25 cellular contexts compared by ENCODE assay signal in the genomic region with DNA sequence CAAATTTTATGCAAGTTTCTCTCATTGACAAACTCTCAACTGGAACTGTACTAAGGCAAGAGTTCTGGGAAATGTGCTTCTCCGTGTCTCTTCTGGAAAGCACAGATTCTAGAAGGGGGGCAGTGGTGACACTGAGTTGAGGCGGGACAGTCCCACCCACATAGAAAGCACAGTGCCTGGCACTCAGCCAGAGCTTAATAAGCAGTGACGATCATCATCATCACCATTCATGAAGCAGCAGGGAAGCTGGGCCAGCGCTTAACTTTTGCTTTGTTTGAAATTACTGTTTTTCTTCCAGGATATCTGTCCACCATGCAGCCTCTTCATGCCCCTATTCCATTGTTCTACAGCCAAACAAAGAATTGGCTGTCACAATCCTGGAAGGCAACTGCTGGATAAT.
DNase-seq lines count a peak whose midpoint lies in the region; ATAC-seq and TF ChIP-seq lines count a peak whose summit lies in the region.
"Had no signal": no experiment of that assay in that cellular context is flagged by ENCODE, and none has a peak within 500 bp of the region (broad histone marks: within the 10 kb centered on the region; RNA-seq: fewer than 3 reads in every experiment).

No MANE protein-coding gene starts in this region.

- BruUV-seq in A673 (replicated peaks; lab: Mats Ljungman, UMichigan), result no TSS peak
- BruUV-seq in PC-3 (replicated peaks; lab: Mats Ljungman, UMichigan), result no TSS peak

- no peaks in the 10 kb centered on the region for H3K27me3 Mint-ChIP-seq in chondrocyte (ENCODE audit: low read depth)
- H3K27me3 Mint-ChIP-seq: CD8-positive, alpha-beta memory T cell; IgD-negative memory B cell had no signal

- H3F3A ChIP-seq in PC-3 (ENCODE audit: low read length, unreplicated experiment), result no peaks in the 10 kb centered on the region

- no peak overlapping the region for H3K4me3 ChIP-seq in A673 (ENCODE audit: low read depth, low read length, poor library complexity, severe bottlenecking)
- H3K4me3 ChIP-seq in PC-3 (ENCODE audit: low read length), result no peak overlapping the region

- no peak overlapping the region for H2AFZ ChIP-seq in PC-3 (ENCODE audit: low read length)

- no peak overlapping the region for H3K4me2 ChIP-seq in PC-3 (ENCODE audit: low read length)

- no peaks in the 10 kb centered on the region for H3K36me3 Mint-ChIP-seq in chondrocyte (ENCODE audit: low read depth)
- H3K36me3 Mint-ChIP-seq: CD14-positive monocyte; CD8-positive, alpha-beta memory T cell; IgD-negative memory B cell had no signal

- H3K27me3 ChIP-seq in A673 (replicated peaks; ENCODE audit: insufficient read depth, low read depth, low read length, poor library complexity) (peaks cover 7% of the 10 kb centered on the region), PC-3 (ENCODE audit: low read length) (peaks cover 29% of the 10 kb centered on the region)
- H3K27me3 ChIP-seq: BE2C had no signal

- no peaks in the 10 kb centered on the region for H4K20me1 ChIP-seq in PC-3 (ENCODE audit: low read length)

- H3K27ac Mint-ChIP-seq in chondrocyte (ENCODE audit: unreplicated experiment), result no peak overlapping the region
- H3K27ac Mint-ChIP-seq: CD14-positive monocyte; CD8-positive, alpha-beta memory T cell; IgD-negative memory B cell had no signal

- H3K9me2 ChIP-seq in PC-3 (replicated peaks; ENCODE audit: low read length), result no peaks in the 10 kb centered on the region

- peak; percentile 19 for DNase-seq in A673 (ENCODE audit: low spot score)
- DNase-seq in Daoy (ENCODE audit: low read depth), result peak; percentile 12
- peak; percentile 38 for DNase-seq in NCI-H748 treated with DMSO at 0.1 percent for 48 hours (lab: John Stamatoyannopoulos, UW)
- peak; percentile 38 for DNase-seq in retina
- DNase-seq in PC-3, result no peak
- DNase-seq in chondrocyte (ENCODE audit: low spot score), result no peak
- DNase-seq: ACHN; BE2C; Calu3; CD8-positive, alpha-beta memory T cell; DMS79 treated with DMSO at 0.1 percent for 48 hours; NCI-H1092; NCI-H1417 treated with DMSO at 0.1 percent for 48 hours; NCI-H187 treated with DMSO at 0.1 percent for 48 hours; NCI-H226; NCI-H510A; NCI-H774; SHP77 treated with DMSO at 0.1 percent for 48 hours had no signal

- no peaks in the 10 kb centered on the region for H3K79me2 ChIP-seq in PC-3 (ENCODE audit: low read length)

- peaks cover 5% of the 10 kb centered on the region for H3K9me3 Mint-ChIP-seq in chondrocyte (ENCODE audit: low read depth)

- no peak for ATAC-seq in PC-3
- ATAC-seq in HG03571 (IDR thresholded peaks at IDR 0.05; ENCODE audit: unreplicated experiment), result no peak
- ATAC-seq: HCT116, Panc1 had no signal

- intact Hi-C loops in A673 (cut with micrococcal nuclease; ENCODE audit: unreplicated experiment) (no loop called here), PC-3 (cut with micrococcal nuclease) (no loop called here)

- TF ChIP-seq CTCF in A673 (conservative IDR thresholded peaks at IDR 0.05; ENCODE audit: low read depth, low read length) (no peak), PC-3 (conservative IDR thresholded peaks at IDR 0.05; ENCODE audit: low read depth, low read length) (no peak), chondrocyte (IDR thresholded peaks at IDR 0.05) (no peak)

- POLR2A ChIA-PET in A673 (lab: Charles Lee; ENCODE audit: low non-redundant PET), result no interaction called here
- POLR2A ChIA-PET in PC-3 (lab: Charles Lee; ENCODE audit: unreplicated experiment), result no interaction called here

- H3K4me1 ChIP-seq in A673 (ENCODE audit: insufficient read depth, low read length, poor library complexity, severe bottlenecking), result no peaks in the 10 kb centered on the region
- no peaks in the 10 kb centered on the region for H3K4me1 ChIP-seq in PC-3 (ENCODE audit: insufficient read depth, low read length)
- H3K4me1 ChIP-seq: BE2C had no signal

- no peak overlapping the region for H3K4me3 Mint-ChIP-seq in chondrocyte (ENCODE audit: unreplicated experiment)
- H3K4me3 Mint-ChIP-seq: CD14-positive monocyte; CD8-positive, alpha-beta memory T cell; IgD-negative memory B cell had no signal

- H3K36me3 ChIP-seq in A673 (ENCODE audit: insufficient read depth, low read length, poor library complexity, severe bottlenecking) (no peaks in the 10 kb centered on the region), PC-3 (ENCODE audit: low read depth, low read length) (no peaks in the 10 kb centered on the region)
- H3K36me3 ChIP-seq: BE2C had no signal

- no peaks in the 10 kb centered on the region for H3K9me3 ChIP-seq in A673 (ENCODE audit: low read depth, low read length, poor library complexity, severe bottlenecking)
- no peaks in the 10 kb centered on the region for H3K9me3 ChIP-seq in PC-3 (ENCODE audit: low read length)
- H3K9me3 ChIP-seq: BE2C had no signal

- CTCF ChIA-PET in A673 (lab: Charles Lee), result no interaction called here
- CTCF ChIA-PET in PC-3 (lab: Charles Lee), result no interaction called here

- no peak overlapping the region for H3K27ac ChIP-seq in A673 (ENCODE audit: low read depth, low read length, poor library complexity, severe bottlenecking)
- no peak overlapping the region for H3K27ac ChIP-seq in PC-3 (ENCODE audit: low read length)
- H3K27ac ChIP-seq: HL-60, RWPE1 had no signal

- H3K9ac ChIP-seq in PC-3 (ENCODE audit: low read length), result no peak overlapping the region

- H3K4me1 Mint-ChIP-seq in chondrocyte (ENCODE audit: low read depth), result no peaks in the 10 kb centered on the region
- H3K4me1 Mint-ChIP-seq: CD14-positive monocyte; CD8-positive, alpha-beta memory T cell had no signal

Comparison
In these comparisons a context has a peak if more than half of its experiments do, and no peak if none do; other contexts are left out.
1. DNase-seq: peak in A673 (single experiment), Daoy (single experiment), NCI-H748 treated with DMSO at 0.1 percent for 48 hours (single experiment) and retina (single experiment); none in PC-3 (single experiment) and chondrocyte (single experiment).